Comparison of ENCODE assay signal across 8 cellular contexts in genomic region chr17:409848-410673, GRCh38. TPM values are rescaled to one million over a fixed set of nuclear protein-coding genes. Genes with fewer than 3 reads are reported as not detected.
A peak's percentile ranks its signal among the peaks of the same experiment; 100 is the strongest.
DNase-seq lines count a peak whose midpoint lies in the region; ATAC-seq and TF ChIP-seq lines count a peak whose summit lies in the region.

No MANE protein-coding gene starts in this region.

- CTCF ChIA-PET in GM10248 (lab: Yijun Ruan, JAX), result interaction anchor here (2.7 to 3.2 kb wide), 4 partner anchors 12 to 570 kb away, joined by 11 to 167 read pairs (median 21); partner anchors contain the start of gene NXN

- H3K36me3 Mint-ChIP-seq in activated naive CD8-positive, alpha-beta T cell, result no peaks in the 10 kb centered on the region

- peak overlapping the region; percentile 93 for H3K27ac Mint-ChIP-seq in activated naive CD8-positive, alpha-beta T cell

- ATAC-seq in HG02610 (IDR thresholded peaks at IDR 0.05; ENCODE audit: unreplicated experiment), result peak; percentile 80
- ATAC-seq in SK-N-SH treated with all-trans-retinoic acid at 6 μM for 48 hours, result peak; percentile 89

- TF ChIP-seq CTCF in GM10248 (IDR thresholded peaks at IDR 0.05; ENCODE audit: control extremely low read depth, extremely low read depth, low read depth, missing control alignments), result no peak

- H3K27ac ChIP-seq in temporal lobe (ENCODE audit: low read depth, low read length), result peak overlapping the region; percentile 91

- DNase-seq in GM10248 (ENCODE audit: extremely low spot score), result peak; percentile 98
- DNase-seq in NCI-H1092 treated with DMSO at 0.1 percent for 48 hours (lab: John Stamatoyannopoulos, UW), result peak; percentile 97
- DNase-seq in glomerular visceral epithelial cell (ENCODE audit: extremely low spot score), result peak; percentile 100
- peak; percentile 90 for DNase-seq in occipital lobe (lab: John Stamatoyannopoulos, UW)

- H3K27me3 Mint-ChIP-seq in activated naive CD8-positive, alpha-beta T cell, result no peaks in the 10 kb centered on the region

- no peaks in the 10 kb centered on the region for H3K9me3 Mint-ChIP-seq in activated naive CD8-positive, alpha-beta T cell (ENCODE audit: low read depth)

- peak overlapping the region; percentile 97 for H3K4me3 Mint-ChIP-seq in activated naive CD8-positive, alpha-beta T cell

- H3K4me1 Mint-ChIP-seq in activated naive CD8-positive, alpha-beta T cell (ENCODE audit: low read depth), result peaks cover 51% of the 10 kb centered on the region

- POLR2A ChIA-PET in GM10248 (lab: Yijun Ruan, JAX), result no interaction called here

TF ChIP-seq in SK-N-SH treated with all-trans-retinoic acid at 6 μM for 48 hours, 23 proteins besides CTCF, POLR2A, EP300 and RAD21:
- TF ChIP-seq POU6F1 (CRISPR knock-in tag; IDR thresholded peaks at IDR 0.05; ENCODE audit: borderline replicate concordance, low read depth), result no peak
- no peak for TF ChIP-seq ESRRG (CRISPR knock-in tag; IDR thresholded peaks at IDR 0.05)
- no peak for TF ChIP-seq BACH2 (CRISPR knock-in tag; IDR thresholded peaks at IDR 0.05; ENCODE audit: borderline replicate concordance)
- no peak for TF ChIP-seq PATZ1 (CRISPR knock-in tag; IDR thresholded peaks at IDR 0.05; ENCODE audit: borderline replicate concordance)
- TF ChIP-seq ZFP3 (CRISPR knock-in tag; IDR thresholded peaks at IDR 0.05), result no peak
- no peak for TF ChIP-seq PPARA (CRISPR knock-in tag; IDR thresholded peaks at IDR 0.05; ENCODE audit: borderline replicate concordance)
- no peak for TF ChIP-seq ZC3H10 (CRISPR knock-in tag; IDR thresholded peaks at IDR 0.05)
- no peak for TF ChIP-seq OSR1 (CRISPR knock-in tag; IDR thresholded peaks at IDR 0.05)
- no peak for TF ChIP-seq CSDC2 (CRISPR knock-in tag; IDR thresholded peaks at IDR 0.05)
- TF ChIP-seq ZNF70 (CRISPR knock-in tag; IDR thresholded peaks at IDR 0.05), result no peak
- TF ChIP-seq ISL1 (CRISPR knock-in tag; IDR thresholded peaks at IDR 0.05), result no peak
- no peak for TF ChIP-seq ZNF8 (CRISPR knock-in tag; IDR thresholded peaks at IDR 0.05)
- TF ChIP-seq GLIS3 (CRISPR knock-in tag; IDR thresholded peaks at IDR 0.05), result no peak
- TF ChIP-seq SNAI2 (CRISPR knock-in tag; IDR thresholded peaks at IDR 0.05), result no peak

RNA-seq across cellular contexts. Expression of gene RFLNB, which starts 35.7 kb away (rescaled TPM):
- total RNA-seq in occipital lobe, result 28.1 TPM
- 27.0 TPM for total RNA-seq in temporal lobe

RNA-seq across cellular contexts. Expression of gene RPH3AL, which starts 57.5 kb away (rescaled TPM):
- total RNA-seq in occipital lobe (1.1 TPM), temporal lobe (5.4 TPM)

Comparison
In these comparisons a context has a peak if more than half of its experiments do, and no peak if none do; other contexts are left out.
1. Peak in every context shown above with its lines: DNase-seq, ATAC-seq and H3K27ac ChIP-seq.